14 cellular contexts compared by ENCODE assay signal in genomic region chr7:115782716-115783460, GRCh38.
DNase-seq lines count a peak whose midpoint lies in the region; ATAC-seq, FAIRE-seq and TF ChIP-seq lines count a peak whose summit lies in the region.
"Had no signal": no experiment of that assay in that cellular context is flagged by ENCODE, and none has a peak within 500 bp of the region (broad histone marks: within the 10 kb centered on the region; RNA-seq: fewer than 3 reads in every experiment).

No MANE protein-coding gene starts in this region.

- dilution Hi-C loops in endothelial cell of umbilical vein (cut with MboI; ENCODE audit: extremely low pct_ligation_motif_present, low sequenced_read_pairs) = no loop called here

- FAIRE-seq in endothelial cell of umbilical vein (lab: Jason Lieb, UNC) = no peak
- FAIRE-seq: kidney had no signal

- DNase-seq in HuH-7.5 (ENCODE audit: low spot score) = peak; percentile 19
- peak; percentile 10 to 61 for DNase-seq in NCI-H524 (lab: John Stamatoyannopoulos, UW)
- DNase-seq in endothelial cell of umbilical vein (ENCODE audit: low read depth, low spot score) = peak; percentile 3
- peak; percentile 31 for DNase-seq in retinal pigment epithelial cell (ENCODE audit: low read depth)
- DNase-seq in SW 1271 (lab: John Stamatoyannopoulos, UW) = no peak
- DNase-seq in NCI-H2227 treated with DMSO at 0.1 percent for 48 hours (lab: John Stamatoyannopoulos, UW) = no peak
- DNase-seq: activated naive CD8-positive, alpha-beta T cell treated with anti-CD3 and anti-CD28 coated beads, Interleukin-2, amount 50 U/mL, for 24 hours; kidney; naive B cell; NCI-H146; T-helper 9 cell had no signal

- H3K9me3 ChIP-seq in endothelial cell of umbilical vein (replicated peaks; ENCODE audit: control insufficient read depth, insufficient read depth, low read length) = no peaks in the 10 kb centered on the region
- H3K9me3 ChIP-seq: tibial nerve had no signal

- no peak overlapping the region for H3K27ac ChIP-seq in endothelial cell of umbilical vein (ENCODE audit: insufficient read depth, low read depth, low read length)
- H3K27ac ChIP-seq: tibial nerve had no signal

- H3K4me3 ChIP-seq in endothelial cell of umbilical vein (replicated peaks in 1 of 3; ENCODE audit: insufficient read depth in 1 of 3, low read depth in 1 of 3, low read length in 3 of 3) = no peak overlapping the region
- no peak overlapping the region for H3K4me3 ChIP-seq in retinal pigment epithelial cell (ENCODE audit: low read length)
- H3K4me3 ChIP-seq: tibial nerve had no signal

- TF ChIP-seq POLR2A in endothelial cell of umbilical vein (IDR thresholded peaks at IDR 0.05; ENCODE audit: low read depth, low read length) = no peak

- H3K4me2 ChIP-seq in endothelial cell of umbilical vein (ENCODE audit: insufficient read depth, low read length) = no peak overlapping the region

- BruUV-seq in endothelial cell of umbilical vein (replicated peaks; lab: Mats Ljungman, UMichigan) = no TSS peak

- H3K9me1 ChIP-seq in endothelial cell of umbilical vein (replicated peaks; ENCODE audit: control insufficient read depth, extremely low read depth, insufficient read depth, low read length) = no peaks in the 10 kb centered on the region

- H3K9ac ChIP-seq in endothelial cell of umbilical vein (replicated peaks; ENCODE audit: extremely low read depth, insufficient read depth, low read length) = no peak overlapping the region

- H2AFZ ChIP-seq in endothelial cell of umbilical vein (ENCODE audit: low read depth, low read length) = no peak overlapping the region

- POLR2A ChIA-PET in endothelial cell of umbilical vein (lab: Charles Lee) = no interaction called here

- intact Hi-C loops in endothelial cell of umbilical vein (cut with micrococcal nuclease) = no loop called here

- H3K27me3 ChIP-seq in endothelial cell of umbilical vein (ENCODE audit: control insufficient read depth in 2 of 2, insufficient read depth in 2 of 2, low read length in 2 of 2) = no peaks in the 10 kb centered on the region
- H3K27me3 ChIP-seq: tibial nerve had no signal

- ATAC-seq in GM21390 (IDR thresholded peaks at IDR 0.05; ENCODE audit: unreplicated experiment) (no peak), GM18870 (IDR thresholded peaks at IDR 0.05; ENCODE audit: unreplicated experiment) (no peak)
- ATAC-seq: activated naive CD8-positive, alpha-beta T cell treated with anti-CD3 and anti-CD28 coated beads, Interleukin-2, amount 50 U/mL, for 24 hours had no signal

- CTCF ChIA-PET in endothelial cell of umbilical vein (lab: Charles Lee) = interaction anchor here (1.0 kb wide), 1 partner anchor 14 kb away, joined by 4 read pairs; no protein-coding TSS in a partner anchor

- H4K20me1 ChIP-seq in endothelial cell of umbilical vein (replicated peaks; ENCODE audit: control insufficient read depth, extremely low read depth, insufficient read depth, low read length) = no peaks in the 10 kb centered on the region

- no peaks in the 10 kb centered on the region for H3K36me3 ChIP-seq in endothelial cell of umbilical vein (ENCODE audit: control insufficient read depth in 2 of 2, extremely low read depth in 1 of 2, insufficient read depth in 2 of 2, low read length in 2 of 2)
- H3K36me3 ChIP-seq: tibial nerve had no signal

- no peak for TF ChIP-seq CTCF in endothelial cell of umbilical vein (IDR thresholded peaks at IDR 0.05; ENCODE audit: extremely low read depth in 1 of 2, insufficient read depth in 1 of 2, low read depth in 1 of 2, low read length in 2 of 2)
- TF ChIP-seq CTCF in retinal pigment epithelial cell (conservative IDR thresholded peaks at IDR 0.05; ENCODE audit: low read depth, low read length) = no peak

- H3K4me1 ChIP-seq in endothelial cell of umbilical vein (ENCODE audit: control insufficient read depth, extremely low read depth, insufficient read depth, low read length) = no peaks in the 10 kb centered on the region

- H3K79me2 ChIP-seq in endothelial cell of umbilical vein (ENCODE audit: control insufficient read depth, insufficient read depth, low read length) = no peaks in the 10 kb centered on the region

TF ChIP-seq in endothelial cell of umbilical vein, 7 proteins besides CTCF, POLR2A, EP300 and RAD21:
- TF ChIP-seq POLR2AphosphoS5 (IDR thresholded peaks at IDR 0.05; ENCODE audit: insufficient read depth, low read depth, low read length) (no peak), JUN (IDR thresholded peaks at IDR 0.05; ENCODE audit: borderline replicate concordance, insufficient read depth, insufficient read length, low read depth) (no peak), MAX (IDR thresholded peaks at IDR 0.05; ENCODE audit: insufficient read depth, insufficient read length) (no peak), MYC (IDR thresholded peaks at IDR 0.05; ENCODE audit: low read depth, low read length) (no peak), FOS (IDR thresholded peaks at IDR 0.05; ENCODE audit: borderline replicate concordance, insufficient read depth, low read length) (no peak), EZH2 (IDR thresholded peaks at IDR 0.05; ENCODE audit: borderline replicate concordance, low read depth, low read length, severe bottlenecking) (no peak), GATA2 (IDR thresholded peaks at IDR 0.05; ENCODE audit: insufficient read depth, insufficient read length, low read depth, low read length) (no peak)
TF ChIP-seq in endothelial cell of umbilical vein: peak in this region for 0.

Comparison
In these comparisons a context has a peak if more than half of its experiments do, and no peak if none do; other contexts are left out.
1. DNase-seq: peak in HuH-7.5 (single experiment), NCI-H524 (2 of 2), endothelial cell of umbilical vein (single experiment) and retinal pigment epithelial cell (single experiment); none in SW 1271 (0 of 2) and NCI-H2227 treated with DMSO at 0.1 percent for 48 hours (single experiment).